Comparison of ENCODE assay signal across 9 cellular contexts in genomic region chr1:107512836-107513235, GRCh38.
"Had no signal": no experiment of that assay in that cellular context is flagged by ENCODE, and none has a peak within 500 bp of the region (broad histone marks: within the 10 kb centered on the region; RNA-seq: fewer than 3 reads in every experiment).

No MANE protein-coding gene starts in this region.

- H2AFZ ChIP-seq: GM23248 had no signal

- H3K27ac Mint-ChIP-seq: HFFc6, IgD-negative memory B cell had no signal

- DNase-seq: GM23248, GOT3, H7, HFFc6, KG1 had no signal

- H3K36me3 Mint-ChIP-seq: IgD-negative memory B cell had no signal

- H3K27ac ChIP-seq: GM23248, HL-60 had no signal

- H3K9me3 ChIP-seq: HAP-1 had no signal

- H3K27me3 Mint-ChIP-seq: IgD-negative memory B cell had no signal

- ATAC-seq: HCT116 had no signal

- H3K9ac ChIP-seq: GM23248 had no signal

- H3K4me3 Mint-ChIP-seq: HFFc6, IgD-negative memory B cell had no signal

- H3K36me3 ChIP-seq: HAP-1 had no signal

- H3K4me3 ChIP-seq: GM23248, HAP-1 had no signal

- H3K4me1 ChIP-seq: HAP-1 had no signal
